In genomic region chr2:56757884-56758545, GRCh38 we compare ENCODE assay signal across 25 cellular contexts.
"Had no signal": no experiment of that assay in that cellular context is flagged by ENCODE, and none has a peak within 500 bp of the region (broad histone marks: within the 10 kb centered on the region; RNA-seq: fewer than 3 reads in every experiment).

No MANE protein-coding gene starts in this region.

- DNase-seq: activated CD4-positive, alpha-beta T cell treated with anti-CD3 and anti-CD28 coated beads, Interleukin-2, amount 10 ng/mL, durations not matched to agents 7 days and 5 days; activated CD8-positive, alpha-beta memory T cell treated with anti-CD3 and anti-CD28 coated beads, Interleukin-2, amount 10 ng/mL, durations not matched to agents 7 days and 5 days; activated CD8-positive, alpha-beta T cell treated with anti-CD3 and anti-CD28 coated beads for 36 hours; activated gamma-delta T cell; activated naive CD4-positive, alpha-beta T cell treated with anti-CD3 and anti-CD28 coated beads, Interleukin-2, amount 50 U/mL, for 16 hours; activated naive CD8-positive, alpha-beta T cell treated with anti-CD3 and anti-CD28 coated beads, Interleukin-2, amount 50 U/mL, for 24 hours; activated T-cell treated with anti-CD3 and anti-CD28 coated beads for 4 hours; anterior cingulate cortex; effector memory CD4-positive, alpha-beta T cell; esophagus squamous epithelium; foreskin fibroblast; left ventricle myocardium inferior; mammary epithelial cell; natural killer cell; sigmoid colon; stimulated activated CD4-positive, alpha-beta T cell treated with anti-CD3 and anti-CD28 coated beads, Interleukin-2, amount 100 ng/mL, for 48 hours; stimulated activated CD8-positive, alpha-beta memory T cell treated with anti-CD3 and anti-CD28 coated beads, Interleukin-4, amount 100 ng/mL, for 48 hours; stimulated activated naive CD4-positive, alpha-beta T cell; SW 1271; T-helper 17 cell; upper lobe of left lung had no signal

- H3K4me3 ChIP-seq: esophagus squamous epithelium, left ventricle myocardium inferior, sigmoid colon, thoracic aorta, upper lobe of left lung had no signal

- H3K4me3 Mint-ChIP-seq: activated CD4-positive, alpha-beta T cell treated with anti-CD3 and anti-CD28 coated beads, Interleukin-2, amount 10 ng/mL, durations not matched to agents 7 days and 5 days; activated CD8-positive, alpha-beta memory T cell treated with anti-CD3 and anti-CD28 coated beads, Interleukin-2, amount 10 ng/mL, durations not matched to agents 7 days and 5 days; activated CD8-positive, alpha-beta T cell treated with anti-CD3 and anti-CD28 coated beads for 36 hours; activated naive CD8-positive, alpha-beta T cell treated with anti-CD3 and anti-CD28 coated beads, Interleukin-2, amount 50 U/mL, for 24 hours; activated T-helper 1 cell treated with anti-CD3 and anti-CD28 coated beads, Interleukin-12 subunit alpha, Interleukin-12 subunit beta, Interleukin-2, Interleukin-4 antibody, amounts not matched to agents 30 ng/mL and 10 ng/mL and 1 ng/mL, durations not matched to agents 14 hours and 24 hours and 36 hours; brain; mesothelial cell of epicardium; natural killer cell; T-helper 17 cell had no signal

- H3K36me3 ChIP-seq: esophagus squamous epithelium, left ventricle myocardium inferior, sigmoid colon, thoracic aorta, upper lobe of left lung had no signal

- H3K4me1 Mint-ChIP-seq: activated CD4-positive, alpha-beta T cell treated with anti-CD3 and anti-CD28 coated beads, Interleukin-2, amount 10 ng/mL, durations not matched to agents 7 days and 5 days; activated CD8-positive, alpha-beta memory T cell treated with anti-CD3 and anti-CD28 coated beads, Interleukin-2, amount 10 ng/mL, durations not matched to agents 7 days and 5 days; activated naive CD8-positive, alpha-beta T cell treated with anti-CD3 and anti-CD28 coated beads, Interleukin-2, amount 50 U/mL, for 24 hours; brain; natural killer cell; T-helper 17 cell had no signal

- H3K27me3 ChIP-seq: esophagus squamous epithelium, sigmoid colon, upper lobe of left lung had no signal

- H3K9me3 ChIP-seq: sigmoid colon, thoracic aorta had no signal

- H3K27ac Mint-ChIP-seq: activated CD4-positive, alpha-beta T cell treated with anti-CD3 and anti-CD28 coated beads, Interleukin-2, amount 10 ng/mL, durations not matched to agents 7 days and 5 days; activated CD8-positive, alpha-beta memory T cell treated with anti-CD3 and anti-CD28 coated beads, Interleukin-2, amount 10 ng/mL, durations not matched to agents 7 days and 5 days; activated CD8-positive, alpha-beta T cell treated with anti-CD3 and anti-CD28 coated beads for 36 hours; activated naive CD8-positive, alpha-beta T cell treated with anti-CD3 and anti-CD28 coated beads, Interleukin-2, amount 50 U/mL, for 24 hours; activated T-helper 1 cell treated with anti-CD3 and anti-CD28 coated beads, Interleukin-12 subunit alpha, Interleukin-12 subunit beta, Interleukin-2, Interleukin-4 antibody, amounts not matched to agents 30 ng/mL and 10 ng/mL and 1 ng/mL, durations not matched to agents 14 hours and 24 hours and 36 hours; brain; mesothelial cell of epicardium; natural killer cell; T-helper 17 cell had no signal

- H3K27me3 Mint-ChIP-seq: activated CD4-positive, alpha-beta T cell treated with anti-CD3 and anti-CD28 coated beads, Interleukin-2, amount 10 ng/mL, durations not matched to agents 7 days and 5 days; activated CD8-positive, alpha-beta memory T cell treated with anti-CD3 and anti-CD28 coated beads, Interleukin-2, amount 10 ng/mL, durations not matched to agents 7 days and 5 days; activated CD8-positive, alpha-beta T cell treated with anti-CD3 and anti-CD28 coated beads for 36 hours; activated naive CD8-positive, alpha-beta T cell treated with anti-CD3 and anti-CD28 coated beads, Interleukin-2, amount 50 U/mL, for 24 hours; T-helper 17 cell had no signal

- H3K36me3 Mint-ChIP-seq: activated CD8-positive, alpha-beta memory T cell treated with anti-CD3 and anti-CD28 coated beads, Interleukin-2, amount 10 ng/mL, durations not matched to agents 7 days and 5 days; brain; mesothelial cell of epicardium; natural killer cell had no signal

- H3K4me1 ChIP-seq: esophagus squamous epithelium, sigmoid colon, upper lobe of left lung had no signal

- H3K27ac ChIP-seq: esophagus squamous epithelium, left ventricle myocardium inferior, sigmoid colon, thoracic aorta, upper lobe of left lung had no signal
